In genomic region chr1:1959840-1960479, GRCh38 we compare ENCODE assay signal across 7 cellular contexts.
A peak's percentile ranks its signal among the peaks of the same experiment; 100 is the strongest.
DNase-seq lines count a peak whose midpoint lies in the region; ATAC-seq and TF ChIP-seq lines count a peak whose summit lies in the region.

No MANE protein-coding gene starts in this region.

- DNase-seq in NCI-H2029 (lab: John Stamatoyannopoulos, UW) = peak; percentile 55
- DNase-seq in T47D (ENCODE audit: low read depth in 1 of 2, low spot score in 1 of 2) = peak; percentile 86 to 88
- peak; percentile 96 for DNase-seq in iPS-NIHi7 (ENCODE audit: extremely low spot score)
- peak; percentile 89 for DNase-seq in stimulated activated CD4-positive, alpha-beta T cell treated with anti-CD3 and anti-CD28 coated beads, Interleukin-15, amount 100 ng/mL, for 24 hours

- TF ChIP-seq CTCF in GM12873 (IDR thresholded peaks at IDR 0.05; ENCODE audit: insufficient read depth, low read depth, low read length, missing control alignments) = peak; percentile 75
- TF ChIP-seq CTCF in VCaP (conservative IDR thresholded peaks at IDR 0.05) = peak; percentile 98

- no peak for ATAC-seq in HG02763 (IDR thresholded peaks at IDR 0.05; ENCODE audit: unreplicated experiment)

- in situ Hi-C loops in T47D (cut with HindIII; ENCODE audit: low pct_unique_long_range_greater_than_20kb, low sequenced_read_pairs) = no loop called here

- peak overlapping the region; percentile 35; the same call in 1 of the 2 replicates for H3K27ac ChIP-seq in VCaP
